25 cellular contexts compared by ENCODE assay signal in genomic region chr10:75377869-75378268, GRCh38.
"Had no signal": no experiment of that assay in that cellular context is flagged by ENCODE, and none has a peak within 500 bp of the region (broad histone marks: within the 10 kb centered on the region; RNA-seq: fewer than 3 reads in every experiment).

No MANE protein-coding gene starts in this region.

- ATAC-seq: natural killer cell; psoas muscle; right cardiac atrium; right lobe of liver; stimulated activated effector memory CD8-positive, alpha-beta T cell treated with anti-CD3 and anti-CD28 coated beads, Interleukin-12 subunit alpha, Interleukin-12 subunit beta, amount 100 ng/mL, for 72 hours; stimulated activated naive B cell treated with anti-CD40 and anti-IgM and Interleukin-4, amounts not matched to agents 10 μg/mL and 1 μg/mL and 100 μg/mL, for 72 hours had no signal

- H3K9me3 ChIP-seq: ovary, psoas muscle, right lobe of liver, sigmoid colon, stomach, thoracic aorta, thyroid gland, tibial nerve, upper lobe of left lung, vagina had no signal

- H3K4me2 ChIP-seq: neural progenitor cell had no signal

- H3K4me3 ChIP-seq: neural progenitor cell, ovary, psoas muscle, right lobe of liver, sigmoid colon, stomach, thoracic aorta, thyroid gland, tibial nerve, upper lobe of left lung, vagina had no signal

- H3K79me2 ChIP-seq: parathyroid adenoma had no signal

- H2AFZ ChIP-seq: neural progenitor cell, parathyroid adenoma had no signal

- H3K27me3 ChIP-seq: neural progenitor cell, ovary, right lobe of liver, sigmoid colon, stomach, thyroid gland, tibial nerve, upper lobe of left lung, vagina had no signal

- FAIRE-seq: small intestine, urothelium cell line had no signal

- H3K4me1 ChIP-seq: parathyroid adenoma, psoas muscle, right lobe of liver, sigmoid colon, stomach, thyroid gland, upper lobe of left lung, vagina had no signal

- H3K27ac ChIP-seq: neural progenitor cell, ovary, parathyroid adenoma, psoas muscle, right lobe of liver, sigmoid colon, thoracic aorta, thyroid gland, upper lobe of left lung, vagina had no signal

- DNase-seq: natural killer cell; occipital lobe; ovary; psoas muscle; right cardiac atrium; right lobe of liver; sigmoid colon; small intestine; stimulated activated CD4-positive, alpha-beta T cell treated with anti-CD3 and anti-CD28 coated beads, Interleukin-15, amount 100 ng/mL, for 24 hours; stimulated activated CD4-positive, alpha-beta T cell treated with anti-CD3 and anti-CD28 coated beads, Interleukin-2, amount 100 ng/mL, for 24 hours; stimulated activated CD4-positive, alpha-beta T cell treated with anti-CD3 and anti-CD28 coated beads, Interleukin-2, amount 100 ng/mL, for 48 hours; stimulated activated CD4-positive, alpha-beta T cell treated with anti-CD3 and anti-CD28 coated beads, Interleukin-4, amount 100 ng/mL, for 24 hours; stimulated activated naive B cell treated with anti-CD40 and anti-IgM and Interleukin-4, amounts not matched to agents 10 μg/mL and 1 μg/mL and 100 μg/mL, for 72 hours; stimulated activated naive CD4-positive, alpha-beta T cell treated with Interleukin-2 at 50 U/mL for 16 hours; stomach; thyroid gland; trophoblast cell; upper lobe of left lung had no signal

- H3K36me3 ChIP-seq: neural progenitor cell, ovary, right lobe of liver, sigmoid colon, stomach, thoracic aorta, thyroid gland, tibial nerve, upper lobe of left lung, vagina had no signal

- H3K9ac ChIP-seq: neural progenitor cell, parathyroid adenoma had no signal
